In genomic region chr19:42130254-42130573, GRCh38 we compare ENCODE assay signal across 1 cellular context.
TF ChIP-seq lines count a peak whose summit lies in the region.

No MANE protein-coding gene starts in this region.

TF ChIP-seq in H1, 55 proteins besides CTCF, POLR2A, EP300 and RAD21:
- no peak for TF ChIP-seq ATF3 (IDR thresholded peaks at IDR 0.05; ENCODE audit: insufficient read depth, low read depth, low read length)
- TF ChIP-seq SIN3A (conservative IDR thresholded peaks at IDR 0.05 in 1 of 2, IDR thresholded peaks at IDR 0.05 in 1 of 2; ENCODE audit: low read depth in 1 of 2, low read length in 2 of 2): no peak
- TF ChIP-seq BRCA1 (IDR thresholded peaks at IDR 0.05; ENCODE audit: low read depth, low read length): no peak
- TF ChIP-seq NRF1 (IDR thresholded peaks at IDR 0.05; ENCODE audit: low read depth, low read length): no peak
- no peak for TF ChIP-seq BACH1 (IDR thresholded peaks at IDR 0.05; ENCODE audit: low read length)
- no peak for TF ChIP-seq CBX5 (IDR thresholded peaks at IDR 0.05; ENCODE audit: low read depth, low read length)
- TF ChIP-seq SAP30 (IDR thresholded peaks at IDR 0.05; ENCODE audit: insufficient read depth, insufficient replicate concordance, low read length): no peak
- TF ChIP-seq SP4 (IDR thresholded peaks at IDR 0.05; ENCODE audit: low read length): no peak
- no peak for TF ChIP-seq GTF2F1 (IDR thresholded peaks at IDR 0.05; ENCODE audit: borderline replicate concordance, low read depth, low read length)
- TF ChIP-seq TAF1 (IDR thresholded peaks at IDR 0.05; ENCODE audit: low read depth, low read length): no peak
- TF ChIP-seq YY1 (IDR thresholded peaks at IDR 0.05; ENCODE audit: low read depth, low read length): no peak
- no peak for TF ChIP-seq EGR1 (IDR thresholded peaks at IDR 0.05; ENCODE audit: borderline replicate concordance, low read depth, low read length)
- no peak for TF ChIP-seq CTBP2 (IDR thresholded peaks at IDR 0.05; ENCODE audit: borderline replicate concordance, insufficient read depth, insufficient read length, low read length)
